18 cellular contexts compared by ENCODE assay signal in the genomic region with DNA sequence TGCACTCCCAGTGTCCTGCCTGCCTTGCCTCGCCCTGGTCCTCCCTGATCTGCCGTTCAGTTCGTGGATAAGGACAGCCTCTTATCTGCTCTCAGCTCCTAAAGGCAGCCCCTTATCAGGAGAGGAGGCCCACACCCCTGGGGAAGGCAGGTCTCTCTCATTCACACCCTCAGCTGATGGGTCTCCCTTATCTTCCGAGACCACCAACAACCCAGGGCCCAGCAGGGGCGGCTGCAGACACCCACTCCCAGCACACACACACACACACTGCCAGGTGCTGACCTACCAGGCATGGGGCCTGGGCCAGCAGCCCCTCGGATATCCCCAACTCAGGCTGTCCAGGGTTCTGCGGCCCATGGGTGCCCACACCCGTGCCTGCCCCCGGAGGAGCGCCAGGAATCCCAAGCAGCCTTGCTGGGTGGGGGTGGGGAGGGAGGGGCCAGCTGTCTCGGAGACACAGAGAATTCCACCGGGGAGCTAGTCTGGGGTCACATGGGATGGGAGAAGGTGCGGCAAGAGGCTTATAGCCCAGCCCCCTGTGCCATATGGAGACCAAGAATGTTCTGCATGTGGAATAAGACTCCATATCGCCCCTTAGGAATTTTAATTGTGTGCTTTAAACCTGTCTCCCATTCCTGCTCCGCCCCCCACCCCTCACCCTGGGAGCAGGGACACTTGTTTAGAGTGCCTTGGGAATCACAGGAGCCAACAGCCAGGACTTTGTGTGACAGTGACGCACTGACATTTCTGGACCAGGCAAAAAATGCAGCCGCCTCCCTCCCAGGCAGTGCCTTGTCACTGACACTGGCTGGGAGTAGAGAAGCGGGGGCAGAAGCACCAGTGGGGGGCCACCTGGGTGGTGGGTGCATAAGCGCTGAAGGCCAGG. TPM values are rescaled to one million over a fixed set of nuclear protein-coding genes. Genes with fewer than 3 reads are reported as not detected.
DNase-seq lines count a peak whose midpoint lies in the region; ATAC-seq, FAIRE-seq and TF ChIP-seq lines count a peak whose summit lies in the region.
"Had no signal": no experiment of that assay in that cellular context is flagged by ENCODE, and none has a peak within 500 bp of the region (broad histone marks: within the 10 kb centered on the region; RNA-seq: fewer than 3 reads in every experiment).

No MANE protein-coding gene starts in this region.

- H4K5ac ChIP-seq in H1 (ENCODE audit: insufficient read length, low read depth, low read length): no peak overlapping the region

- DNase-seq in SK-N-SH (no peak), H1 (ENCODE audit: low read depth in 1 of 2, low spot score in 2 of 2) (no peak), lower lobe of right lung (peak; percentile 72), upper lobe of left lung (peak; percentile 57 to 80), left lobe of liver (ENCODE audit: low spot score) (no peak), KG1 (lab: John Stamatoyannopoulos, UW) (no peak)
- DNase-seq: activated effector memory CD4-positive, alpha-beta T cell treated with Interleukin-2 at 50 U/mL for 16 hours; foreskin melanocyte; NCI-H187 treated with DMSO at 0.1 percent for 48 hours; NCI-H510A treated with DMSO at 0.1 percent for 48 hours; SW 1271 had no signal

- H3K23me2 ChIP-seq in H1 (ENCODE audit: low read depth, low read length): peaks cover 3% of the 10 kb centered on the region; the same call in 1 of the 2 replicates

- no peak overlapping the region for H3K23ac ChIP-seq in H1 (ENCODE audit: insufficient read length)

- H3K4me3 ChIP-seq in SK-N-SH (ENCODE audit: low read depth in 2 of 2, low read length in 1 of 2): no peak overlapping the region
- no peak overlapping the region for H3K4me3 ChIP-seq in H1 (ENCODE audit: extremely low read depth in 1 of 4, insufficient read depth in 2 of 4, low read depth in 3 of 4, low read length in 4 of 4)
- H3K4me3 ChIP-seq in lower lobe of right lung: no peak overlapping the region
- no peak overlapping the region for H3K4me3 ChIP-seq in upper lobe of left lung
- H3K4me3 ChIP-seq: BLaER1 had no signal

- H3K27me3 ChIP-seq in SK-N-SH (ENCODE audit: insufficient read depth) (no peaks in the 10 kb centered on the region), H1 (replicated peaks in 1 of 4; ENCODE audit: control insufficient read depth in 3 of 4, extremely low read depth in 1 of 4, insufficient read depth in 3 of 4, low read length in 3 of 4) (peaks cover 0 to 6% (median 3%) of the 10 kb centered on the region in 4 experiments; a peak in 4 of 7 replicates), lower lobe of right lung (ENCODE audit: low read depth) (no peaks in the 10 kb centered on the region), upper lobe of left lung (no peaks in the 10 kb centered on the region)
- H3K27me3 ChIP-seq: BLaER1 had no signal

- peak overlapping the region; percentile 51; the same call in 1 of the 2 replicates for H2BK20ac ChIP-seq in H1 (ENCODE audit: low read length)

- no peak for TF ChIP-seq CTCF in SK-N-SH (IDR thresholded peaks at IDR 0.05)
- no peak for TF ChIP-seq CTCF in H1 (IDR thresholded peaks at IDR 0.05; ENCODE audit: control extremely low read depth in 1 of 3, insufficient read depth in 1 of 3, low read depth in 1 of 3, low read length in 3 of 3)
- TF ChIP-seq CTCF in lower lobe of right lung (IDR thresholded peaks at IDR 0.05): no peak
- TF ChIP-seq CTCF in upper lobe of left lung (IDR thresholded peaks at IDR 0.05): no peak

- CTCF ChIA-PET in SK-N-SH (lab: Yijun Ruan, JAX): interaction anchor here (1.2 kb wide), 1 partner anchor 9 kb away, joined by 3 read pairs; no protein-coding TSS in a partner anchor
- CTCF ChIA-PET in H1 (lab: Charles Lee; ENCODE audit: partially characterized antibody): interaction anchor here (1.0 to 2.8 kb wide), 2 partner anchors 43 kb away, joined by 3 to 16 read pairs; partner anchors contain the start of gene EMP2

- no peak for FAIRE-seq in H1 (lab: Jason Lieb, UNC)
- FAIRE-seq: endothelial cell of umbilical vein, RCC 7860 had no signal

- no peak for TF ChIP-seq RAD21 in SK-N-SH (IDR thresholded peaks at IDR 0.05; ENCODE audit: low read length)
- no peak for TF ChIP-seq RAD21 in H1 (IDR thresholded peaks at IDR 0.05 in 1 of 2, conservative IDR thresholded peaks at IDR 0.05 in 1 of 2; ENCODE audit: low read depth in 2 of 2, low read length in 2 of 2)

- peak overlapping the region; percentile 50; the same call in 1 of the 2 replicates for H2BK12ac ChIP-seq in H1 (ENCODE audit: low read depth, low read length)

- H3K4ac ChIP-seq in H1 (replicated peaks; ENCODE audit: insufficient read length, low read depth, low read length): no peak overlapping the region

- H3K9me3 ChIP-seq in SK-N-SH (no peaks in the 10 kb centered on the region), H1 (ENCODE audit: insufficient read depth in 2 of 2, low read depth in 1 of 2, low read length in 1 of 2) (no peaks in the 10 kb centered on the region), lower lobe of right lung (no peaks in the 10 kb centered on the region), upper lobe of left lung (no peaks in the 10 kb centered on the region)
- H3K9me3 ChIP-seq: BLaER1 had no signal

- no peaks in the 10 kb centered on the region for H3F3A ChIP-seq in SK-N-SH (replicated peaks; ENCODE audit: insufficient read depth)

- 0 out of 2 replicates have a peak overlapping the region, but pooled peaks have one; percentile 29 for H2BK15ac ChIP-seq in H1 (ENCODE audit: low read length)

- H2BK120ac ChIP-seq in H1 (replicated peaks; ENCODE audit: low read depth, low read length): no peak overlapping the region

- H3K9ac ChIP-seq in SK-N-SH (no peak overlapping the region), H1 (replicated peaks in 1 of 4; ENCODE audit: extremely low read depth in 1 of 4, low read depth in 3 of 4, low read length in 3 of 4) (no peak overlapping the region)
- H3K9ac ChIP-seq: BLaER1 had no signal

- TF ChIP-seq EP300 in SK-N-SH (IDR thresholded peaks at IDR 0.05; ENCODE audit: borderline replicate concordance in 1 of 2, low read depth in 1 of 2, low read length in 1 of 2): no peak
- no peak for TF ChIP-seq EP300 in H1 (IDR thresholded peaks at IDR 0.05; ENCODE audit: borderline replicate concordance in 1 of 2, low read depth in 2 of 2, low read length in 2 of 2)
- peak in 3 of 4 donors; percentile 25 to 78 (median 77) for TF ChIP-seq EP300 in upper lobe of left lung (IDR thresholded peaks at IDR 0.05)

- H3K4me1 ChIP-seq in SK-N-SH (ENCODE audit: control insufficient read depth in 1 of 2, insufficient read depth in 2 of 2, low read depth in 1 of 2, low read length in 1 of 2): peaks cover 3 to 27% of the 10 kb centered on the region in 2 experiments; a peak in 2 of 4 replicates
- peaks cover 15 to 32% (median 18%) of the 10 kb centered on the region in 4 experiments for H3K4me1 ChIP-seq in H1 (replicated peaks in 1 of 4; ENCODE audit: control insufficient read depth in 3 of 4, insufficient read depth in 4 of 4, low read length in 3 of 4)
- peaks cover 21% of the 10 kb centered on the region for H3K4me1 ChIP-seq in lower lobe of right lung
- peaks cover 16 to 36% (median 22%) of the 10 kb centered on the region in 4 donors for H3K4me1 ChIP-seq in upper lobe of left lung

- no peak overlapping the region for H2AFZ ChIP-seq in SK-N-SH (ENCODE audit: low read depth)
- no peak overlapping the region; the same call in 1 of the 2 replicates for H2AFZ ChIP-seq in H1 (ENCODE audit: low read length)

- peak overlapping the region; percentile 60 for H3K18ac ChIP-seq in H1 (ENCODE audit: extremely low read depth, low read length)

- intact Hi-C loops in lower lobe of right lung (cut with DNase I): no loop called here

- H2AK5ac ChIP-seq in H1 (ENCODE audit: low read depth, low read length): 0 out of 2 replicates have a peak overlapping the region, but pooled peaks have one; percentile 65

- ATAC-seq in SK-N-SH treated with all-trans-retinoic acid at 6 μM for 48 hours (no peak), lower lobe of right lung (peak; percentile 77 to 79), upper lobe of left lung (ENCODE audit: low FRiP score in 2 of 2) (peak; percentile 26 to 79), left lobe of liver (no peak), HG02870 (IDR thresholded peaks at IDR 0.05; ENCODE audit: unreplicated experiment) (no peak)

- H4K91ac ChIP-seq in H1 (replicated peaks; ENCODE audit: insufficient read length, low read length): peak overlapping the region; percentile 56

- no peak overlapping the region for H3K14ac ChIP-seq in H1 (ENCODE audit: insufficient read length)

- 60% methylated on average over 12 of the region's 19 CpGs for WGBS in SK-N-SH (ENCODE audit: low lambda C conversion rate)
- WGBS in H1 (ENCODE audit: extremely low coverage in 1 of 2, insufficient coverage in 1 of 2, insufficient read length in 1 of 2, insufficient replicate concordance in 2 of 2, low coverage in 1 of 2, low lambda C conversion rate in 2 of 2, missing lambda C conversion rate in 1 of 2), 2 experiments: 90% methylated on average over 12 of the region's 19 CpGs; no CpG with 5 or more reads in 1 of the 2 experiments
- WGBS in upper lobe of left lung, 2 donors: 67 to 75% methylated on average over 16 to 19 of the region's 19 CpGs

- no peak overlapping the region for H3K27ac ChIP-seq in SK-N-SH (ENCODE audit: low read depth in 2 of 2, low read length in 1 of 2)
- no peak overlapping the region for H3K27ac ChIP-seq in H1 (ENCODE audit: low read depth, low read length)
- peak overlapping the region; percentile 69 for H3K27ac ChIP-seq in lower lobe of right lung
- H3K27ac ChIP-seq in upper lobe of left lung: peak overlapping the region; percentile 42 to 73 (median 56)
- H3K27ac ChIP-seq: 22Rv1, BLaER1, VCaP had no signal

- POLR2A ChIA-PET in SK-N-SH (lab: Yijun Ruan, JAX): no interaction called here
- POLR2A ChIA-PET in H1 (lab: Charles Lee; ENCODE audit: partially characterized antibody): no interaction called here

- H3K79me2 ChIP-seq in SK-N-SH (ENCODE audit: insufficient read depth): no peaks in the 10 kb centered on the region
- H3K79me2 ChIP-seq in H1 (ENCODE audit: control insufficient read depth in 1 of 2, insufficient read depth in 2 of 2, low read length in 2 of 2): no peaks in the 10 kb centered on the region

- H4K20me1 ChIP-seq in SK-N-SH (ENCODE audit: insufficient read depth) (no peaks in the 10 kb centered on the region), H1 (replicated peaks in 1 of 2; ENCODE audit: control insufficient read depth in 1 of 2, insufficient read depth in 2 of 2, low read length in 2 of 2) (no peaks in the 10 kb centered on the region)
- H4K20me1 ChIP-seq: BLaER1 had no signal

- H3K36me3 ChIP-seq in SK-N-SH (replicated peaks in 1 of 2; ENCODE audit: control insufficient read depth in 1 of 2, insufficient read depth in 2 of 2, low read length in 1 of 2): no peaks in the 10 kb centered on the region
- no peaks in the 10 kb centered on the region for H3K36me3 ChIP-seq in H1 (ENCODE audit: control insufficient read depth in 2 of 4, insufficient read depth in 4 of 4, low read length in 3 of 4)
- H3K36me3 ChIP-seq in lower lobe of right lung: no peaks in the 10 kb centered on the region
- no peaks in the 10 kb centered on the region for H3K36me3 ChIP-seq in upper lobe of left lung
- H3K36me3 ChIP-seq: BLaER1 had no signal

- no peak overlapping the region for H4K8ac ChIP-seq in H1 (ENCODE audit: extremely low read depth, insufficient read depth, low read length)

- H3K9me2 ChIP-seq in SK-N-SH: no peaks in the 10 kb centered on the region

- H3K4me2 ChIP-seq in SK-N-SH: no peak overlapping the region
- no peak overlapping the region for H3K4me2 ChIP-seq in H1 (ENCODE audit: insufficient read depth in 1 of 2, low read depth in 2 of 2, low read length in 2 of 2)
- H3K4me2 ChIP-seq: BLaER1 had no signal

- no peak overlapping the region for H3K56ac ChIP-seq in H1 (replicated peaks; ENCODE audit: insufficient read length, low read depth, low read length)

- H3K79me1 ChIP-seq in H1 (ENCODE audit: low read depth, low read length): no peaks in the 10 kb centered on the region

- no peak overlapping the region for H2BK5ac ChIP-seq in H1 (ENCODE audit: low read depth, low read length)

- no peak for TF ChIP-seq POLR2A in H1 (IDR thresholded peaks at IDR 0.05; ENCODE audit: control extremely low read depth in 1 of 2, low read depth in 2 of 2, low read length in 2 of 2)
- TF ChIP-seq POLR2A in upper lobe of left lung (IDR thresholded peaks at IDR 0.05): no peak

RNA-seq across cellular contexts. Expression of gene EMP2, which starts 41.9 kb away (rescaled TPM):
- polyA plus RNA-seq in SK-N-SH (2012; rRNA removed) (3.1 and 4.3 TPM in 2 replicates), H1 (2011; rRNA removed) (13.5 and 23.3 TPM in 2 replicates)
- polyA plus RNA-seq in SK-N-SH (2012; cell fraction: cytosol; rRNA removed): 2.5 and 3.7 TPM in 2 replicates
- 1.4 and 2.3 TPM in 2 replicates for polyA plus RNA-seq in SK-N-SH (2012; cell fraction: nucleus; rRNA removed)
- 21.8 and 22.6 TPM in 2 replicates for total RNA-seq in H1 (2021; fragmentation: NEBNext Ultra II Directional; extraction: Animal tissue kit (Norgen Biotek cat#: 25700))
- polyA plus RNA-seq in H1 (2011; cell fraction: cytosol; rRNA removed): 8.8 TPM
- 17.4 TPM for polyA plus RNA-seq in H1 (2011; cell fraction: nucleus; rRNA removed)
- polyA plus RNA-seq in H1 (2012, experiment 1 of 2): 18.9 to 24.7 TPM (median 22.2 TPM) in 4 replicates
- polyA plus RNA-seq in H1 (2012, experiment 2 of 2): 13.7 TPM
- 22.0 TPM for polyA plus RNA-seq in H1 (2013, experiment 1 of 2)
- polyA plus RNA-seq in H1 (2013, experiment 2 of 2): 23.3 TPM
- 36.1 and 42.7 TPM in 2 replicates for polyA minus RNA-seq in H1 (2011; rRNA and poly(A)+ RNA removed)
- polyA minus RNA-seq in H1 (2011; cell fraction: cytosol; rRNA and poly(A)+ RNA removed): 13.1 TPM
- polyA minus RNA-seq in H1 (2011; cell fraction: nucleus; rRNA and poly(A)+ RNA removed): 8.5 TPM
- total RNA-seq in lower lobe of right lung (518 TPM), upper lobe of left lung (1,000 to 10,000 TPM in 1 of 6 donors, 100 to 1,000 TPM in 5; 261 to 1,020 (median 640) TPM), left lobe of liver (86.6 TPM)

Comparison
In these comparisons a context has a peak if more than half of its experiments do, and no peak if none do; other contexts are left out.
1. ATAC-seq: peak in lower lobe of right lung (2 of 2) and upper lobe of left lung (2 of 2); none in SK-N-SH treated with all-trans-retinoic acid at 6 μM for 48 hours (single experiment), left lobe of liver (single experiment) and HG02870 (single experiment).
2. DNase-seq: peak in lower lobe of right lung (single experiment) and upper lobe of left lung (2 of 2); none in SK-N-SH (single experiment), H1 (0 of 2), left lobe of liver (single experiment) and KG1 (single experiment).
3. H3K27ac ChIP-seq: peak in lower lobe of right lung (single experiment) and upper lobe of left lung (4 of 4); none in SK-N-SH (0 of 2) and H1 (single experiment).